ENCODE assay signal across 8 cellular contexts in genomic region chr20:30579824-30580438, GRCh38.
A peak's percentile ranks its signal among the peaks of the same experiment; 100 is the strongest.
DNase-seq lines count a peak whose midpoint lies in the region; TF ChIP-seq lines count a peak whose summit lies in the region.
"Not testable (repeated sequence)": the region's sequence is repeated elsewhere in the genome, so short reads cannot be mapped to it uniquely, and the experiment has no call there.

No MANE protein-coding gene starts in this region.

- TF ChIP-seq CTCF in left ventricle myocardium inferior (IDR thresholded peaks at IDR 0.05; ENCODE audit: borderline replicate concordance); sigmoid colon (IDR thresholded peaks at IDR 0.05): not testable (repeated sequence)

- H3K27me3 ChIP-seq in ACC112 (ENCODE audit: insufficient read depth, low read length); H7 (ENCODE audit: control insufficient read depth, insufficient read depth, low read length); duodenal mucosa (ENCODE audit: control insufficient read depth in 1 of 2, insufficient read depth in 2 of 2, low read length in 2 of 2); left ventricle myocardium inferior (ENCODE audit: low read depth); mesenchymal stem cell (ENCODE audit: control insufficient read depth in 1 of 2, insufficient read depth in 1 of 2, low read length in 2 of 2); sigmoid colon: not testable (repeated sequence)

- H2BK15ac ChIP-seq in mesenchymal stem cell (ENCODE audit: low read depth, poor library complexity, severe bottlenecking), result not testable (repeated sequence)

- peak in 1 of 2 donors; percentile 15 for TF ChIP-seq POLR2A in sigmoid colon (IDR thresholded peaks at IDR 0.05)

- not testable (repeated sequence) for H3K18ac ChIP-seq in mesenchymal stem cell (ENCODE audit: low read depth in 1 of 2, low read length in 2 of 2)

- peak overlapping the region; percentile 47 for H3K4me2 ChIP-seq in mesenchymal stem cell (ENCODE audit: low read length, poor library complexity, severe bottlenecking)

- not testable (repeated sequence) for H3K4me1 ChIP-seq in ACC112 (ENCODE audit: control insufficient read depth, insufficient read depth, low read length, unreplicated experiment); duodenal mucosa (ENCODE audit: control insufficient read depth in 1 of 2, insufficient read depth in 2 of 2, low read length in 2 of 2); left ventricle myocardium inferior; mesenchymal stem cell (ENCODE audit: control insufficient read depth, insufficient read depth, low read depth, low read length)
- peaks cover 0 to 14% (median 2%) of the 10 kb centered on the region in 4 donors for H3K4me1 ChIP-seq in sigmoid colon

- not testable (repeated sequence) for H2BK120ac ChIP-seq in mesenchymal stem cell (ENCODE audit: low read depth, low read length)

- H3K79me1 ChIP-seq in mesenchymal stem cell (replicated peaks; ENCODE audit: low read length, poor library complexity, severe bottlenecking), result not testable (repeated sequence)

- not testable (repeated sequence) for H3K23ac ChIP-seq in mesenchymal stem cell (ENCODE audit: low read length in 2 of 2)

- not testable (repeated sequence) for H2BK12ac ChIP-seq in mesenchymal stem cell (ENCODE audit: low read length in 2 of 2)

- not testable (repeated sequence) for H2AK5ac ChIP-seq in mesenchymal stem cell (ENCODE audit: low read length, severe bottlenecking)

- not testable (repeated sequence) for H3K14ac ChIP-seq in mesenchymal stem cell (ENCODE audit: low read length in 2 of 2)

- H3K36me3 ChIP-seq in ACC112 (ENCODE audit: insufficient read depth, low read length); H7 (replicated peaks; ENCODE audit: control insufficient read depth, insufficient read depth, low read length); duodenal mucosa (ENCODE audit: control insufficient read depth in 1 of 2, insufficient read depth in 2 of 2, low read length in 2 of 2); left ventricle myocardium inferior; mesenchymal stem cell (ENCODE audit: control insufficient read depth in 1 of 2, insufficient read depth in 2 of 2, low read depth in 1 of 2, low read length in 2 of 2); sigmoid colon: not testable (repeated sequence)

- not testable (repeated sequence) for H3K79me2 ChIP-seq in ACC112 (ENCODE audit: control insufficient read depth, insufficient read depth, low read length, unreplicated experiment)

- H4K91ac ChIP-seq in mesenchymal stem cell (ENCODE audit: low read length), result not testable (repeated sequence)

- not testable (repeated sequence) for H3K27ac ChIP-seq in ACC112 (ENCODE audit: low read depth, low read length); duodenal mucosa (ENCODE audit: low read depth, low read length); mesenchymal stem cell (ENCODE audit: low read length, poor library complexity, severe bottlenecking)
- H3K27ac ChIP-seq in left ventricle myocardium inferior (replicated peaks) (peak overlapping the region; percentile 74), sigmoid colon (peak overlapping the region in 3 of 4 donors; percentile 76 to 85 (median 76))

- H4K8ac ChIP-seq in mesenchymal stem cell (ENCODE audit: low read length), result peak overlapping the region; percentile 88

- intact Hi-C loops in left ventricle myocardium inferior (cut with micrococcal nuclease); sigmoid colon (cut with DNase I): not testable (repeated sequence)

- TF ChIP-seq EP300 in sigmoid colon (IDR thresholded peaks at IDR 0.05), result not testable (repeated sequence)

- peak overlapping the region; percentile 79 for H3K4me3 ChIP-seq in ACC112 (ENCODE audit: low read depth, low read length)
- H3K4me3 ChIP-seq in H7 (ENCODE audit: insufficient read depth, low read depth, low read length), result peak overlapping the region; percentile 27
- H3K4me3 ChIP-seq in duodenal mucosa (ENCODE audit: low read depth in 1 of 2, low read length in 2 of 2), result peak overlapping the region; percentile 65 to 67
- peak overlapping the region; percentile 67 for H3K4me3 ChIP-seq in left ventricle myocardium inferior
- H3K4me3 ChIP-seq in mesenchymal stem cell (ENCODE audit: insufficient read depth in 1 of 2, low read depth in 1 of 2, low read length in 2 of 2), result peak overlapping the region in 1 of 2 experiments; percentile 78
- peak overlapping the region; percentile 14 to 53 (median 46) for H3K4me3 ChIP-seq in sigmoid colon

- DNase-seq in H7 (peak; percentile 7), NCI-H2227 treated with DMSO at 0.1 percent for 48 hours (lab: John Stamatoyannopoulos, UW) (peak; percentile 62), SW 1271 (lab: John Stamatoyannopoulos, UW) (peak; percentile 66 to 82), left ventricle myocardium inferior (peak; percentile 61), mesenchymal stem cell (peak; percentile 83), sigmoid colon (peak; percentile 84)

- not testable (repeated sequence) for H2BK5ac ChIP-seq in mesenchymal stem cell (ENCODE audit: low read depth, low read length, poor library complexity, severe bottlenecking)

- H3K9ac ChIP-seq in duodenal mucosa (ENCODE audit: low read depth in 1 of 2, low read length in 2 of 2) (peak overlapping the region; percentile 25 to 54), mesenchymal stem cell (ENCODE audit: low read length) (peak overlapping the region; percentile 88)

- WGBS in mesenchymal stem cell, result 38% methylated on average over 27 of the region's 27 CpGs
- 11 to 16% methylated on average over 27 of the region's 27 CpGs for WGBS in sigmoid colon, 2 donors

- not testable (repeated sequence) for H3K9me3 ChIP-seq in duodenal mucosa (ENCODE audit: control insufficient read depth in 1 of 2, low read length in 2 of 2); left ventricle myocardium inferior (replicated peaks); mesenchymal stem cell (ENCODE audit: control insufficient read depth, low read length); sigmoid colon

- not testable (repeated sequence) for H3K4ac ChIP-seq in mesenchymal stem cell (ENCODE audit: low read depth in 1 of 2, low read length in 2 of 2)

- H2AFZ ChIP-seq in ACC112 (ENCODE audit: low read length, unreplicated experiment) (peak overlapping the region; percentile 99), mesenchymal stem cell (ENCODE audit: low read depth, low read length) (peak overlapping the region; percentile 86)

Comparison
In these comparisons a context has a peak if more than half of its experiments do, and no peak if none do; other contexts are left out.
1. DNase-seq: peak in every context shown above with its lines; median percentile 84 in sigmoid colon; 83 in mesenchymal stem cell; 74 in SW 1271; 62 in NCI-H2227 treated with DMSO at 0.1 percent for 48 hours; 61 in left ventricle myocardium inferior; 7 in H7.